ENCODE assay signal across 2 cellular contexts in the genomic region with DNA sequence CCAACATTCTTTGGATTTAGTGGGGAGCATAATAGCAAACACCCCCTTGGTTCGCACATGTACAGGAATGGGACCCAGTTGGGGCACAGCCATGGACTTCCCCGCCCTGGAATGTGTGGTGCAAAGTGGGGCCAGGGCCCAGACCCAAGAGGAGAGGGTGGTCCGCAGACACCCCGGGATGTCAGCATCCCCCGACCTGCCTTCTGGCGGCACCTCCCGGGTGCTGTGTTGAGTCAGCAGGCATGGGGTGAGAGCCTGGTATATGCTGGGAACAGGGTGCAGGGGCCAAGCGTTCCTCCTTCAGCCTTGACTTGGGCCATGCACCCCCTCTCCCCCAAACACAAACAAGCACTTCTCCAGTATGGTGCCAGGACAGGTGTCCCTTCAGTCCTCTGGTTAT.
TF ChIP-seq lines count a peak whose summit lies in the region.

No MANE protein-coding gene starts in this region.

TF ChIP-seq in A549, 52 proteins besides CTCF, POLR2A, EP300 and RAD21:
- no peak for TF ChIP-seq JUNB (IDR thresholded peaks at IDR 0.05)
- TF ChIP-seq PHF8 (IDR thresholded peaks at IDR 0.05; ENCODE audit: borderline replicate concordance, low read depth) = no peak
- no peak for TF ChIP-seq KDM5A (IDR thresholded peaks at IDR 0.05)
- no peak for TF ChIP-seq HDAC2 (IDR thresholded peaks at IDR 0.05)
- TF ChIP-seq EHF (CRISPR knock-in tag; IDR thresholded peaks at IDR 0.05) = no peak
- no peak for TF ChIP-seq CEBPB (IDR thresholded peaks at IDR 0.05)
- no peak for TF ChIP-seq ZSCAN20 (CRISPR knock-in tag; IDR thresholded peaks at IDR 0.05)
- no peak for TF ChIP-seq NR3C1 (IDR thresholded peaks at IDR 0.05)
- TF ChIP-seq MAFK (IDR thresholded peaks at IDR 0.05; ENCODE audit: partially characterized antibody) = no peak
- no peak for TF ChIP-seq SMC3 (IDR thresholded peaks at IDR 0.05)
- no peak for TF ChIP-seq ESRRA (IDR thresholded peaks at IDR 0.05; ENCODE audit: borderline replicate concordance, low read length)
- no peak for TF ChIP-seq NPAS2 (CRISPR knock-in tag; IDR thresholded peaks at IDR 0.05; ENCODE audit: borderline replicate concordance)
- TF ChIP-seq HEYL (CRISPR knock-in tag; IDR thresholded peaks at IDR 0.05) = no peak
- TF ChIP-seq, protein P1, sequence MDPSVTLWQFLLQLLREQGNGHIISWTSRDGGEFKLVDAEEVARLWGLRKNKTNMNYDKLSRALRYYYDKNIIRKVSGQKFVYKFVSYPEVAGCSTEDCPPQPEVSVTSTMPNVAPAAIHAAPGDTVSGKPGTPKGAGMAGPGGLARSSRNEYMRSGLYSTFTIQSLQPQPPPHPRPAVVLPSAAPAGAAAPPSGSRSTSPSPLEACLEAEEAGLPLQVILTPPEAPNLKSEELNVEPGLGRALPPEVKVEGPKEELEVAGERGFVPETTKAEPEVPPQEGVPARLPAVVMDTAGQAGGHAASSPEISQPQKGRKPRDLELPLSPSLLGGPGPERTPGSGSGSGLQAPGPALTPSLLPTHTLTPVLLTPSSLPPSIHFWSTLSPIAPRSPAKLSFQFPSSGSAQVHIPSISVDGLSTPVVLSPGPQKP (IDR thresholded peaks at IDR 0.05; ENCODE audit: low read depth, low read length) = no peak
- TF ChIP-seq, protein P2, sequence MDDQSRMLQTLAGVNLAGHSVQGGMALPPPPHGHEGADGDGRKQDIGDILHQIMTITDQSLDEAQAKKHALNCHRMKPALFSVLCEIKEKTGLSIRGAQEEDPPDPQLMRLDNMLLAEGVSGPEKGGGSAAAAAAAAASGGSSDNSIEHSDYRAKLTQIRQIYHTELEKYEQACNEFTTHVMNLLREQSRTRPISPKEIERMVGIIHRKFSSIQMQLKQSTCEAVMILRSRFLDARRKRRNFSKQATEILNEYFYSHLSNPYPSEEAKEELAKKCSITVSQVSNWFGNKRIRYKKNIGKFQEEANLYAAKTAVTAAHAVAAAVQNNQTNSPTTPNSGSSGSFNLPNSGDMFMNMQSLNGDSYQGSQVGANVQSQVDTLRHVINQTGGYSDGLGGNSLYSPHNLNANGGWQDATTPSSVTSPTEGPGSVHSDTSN (IDR thresholded peaks at IDR 0.05) = no peak
- no peak for TF ChIP-seq HOXB13 (CRISPR knock-in tag; IDR thresholded peaks at IDR 0.05; ENCODE audit: low read depth)

TF ChIP-seq in GM23338, 12 proteins besides CTCF, POLR2A, EP300 and RAD21:
- TF ChIP-seq, protein P3, sequence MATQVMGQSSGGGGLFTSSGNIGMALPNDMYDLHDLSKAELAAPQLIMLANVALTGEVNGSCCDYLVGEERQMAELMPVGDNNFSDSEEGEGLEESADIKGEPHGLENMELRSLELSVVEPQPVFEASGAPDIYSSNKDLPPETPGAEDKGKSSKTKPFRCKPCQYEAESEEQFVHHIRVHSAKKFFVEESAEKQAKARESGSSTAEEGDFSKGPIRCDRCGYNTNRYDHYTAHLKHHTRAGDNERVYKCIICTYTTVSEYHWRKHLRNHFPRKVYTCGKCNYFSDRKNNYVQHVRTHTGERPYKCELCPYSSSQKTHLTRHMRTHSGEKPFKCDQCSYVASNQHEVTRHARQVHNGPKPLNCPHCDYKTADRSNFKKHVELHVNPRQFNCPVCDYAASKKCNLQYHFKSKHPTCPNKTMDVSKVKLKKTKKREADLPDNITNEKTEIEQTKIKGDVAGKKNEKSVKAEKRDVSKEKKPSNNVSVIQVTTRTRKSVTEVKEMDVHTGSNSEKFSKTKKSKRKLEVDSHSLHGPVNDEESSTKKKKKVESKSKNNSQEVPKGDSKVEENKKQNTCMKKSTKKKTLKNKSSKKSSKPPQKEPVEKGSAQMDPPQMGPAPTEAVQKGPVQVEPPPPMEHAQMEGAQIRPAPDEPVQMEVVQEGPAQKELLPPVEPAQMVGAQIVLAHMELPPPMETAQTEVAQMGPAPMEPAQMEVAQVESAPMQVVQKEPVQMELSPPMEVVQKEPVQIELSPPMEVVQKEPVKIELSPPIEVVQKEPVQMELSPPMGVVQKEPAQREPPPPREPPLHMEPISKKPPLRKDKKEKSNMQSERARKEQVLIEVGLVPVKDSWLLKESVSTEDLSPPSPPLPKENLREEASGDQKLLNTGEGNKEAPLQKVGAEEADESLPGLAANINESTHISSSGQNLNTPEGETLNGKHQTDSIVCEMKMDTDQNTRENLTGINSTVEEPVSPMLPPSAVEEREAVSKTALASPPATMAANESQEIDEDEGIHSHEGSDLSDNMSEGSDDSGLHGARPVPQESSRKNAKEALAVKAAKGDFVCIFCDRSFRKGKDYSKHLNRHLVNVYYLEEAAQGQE (IDR thresholded peaks at IDR 0.05; ENCODE audit: unreplicated experiment) = no peak
- no peak for TF ChIP-seq ZNF331 (CRISPR knock-in tag; IDR thresholded peaks at IDR 0.05; ENCODE audit: low read depth)
- no peak for TF ChIP-seq NANOG (IDR thresholded peaks at IDR 0.05; ENCODE audit: borderline replicate concordance)
- no peak for TF ChIP-seq EZH2phosphoT487 (IDR thresholded peaks at IDR 0.05; ENCODE audit: unreplicated experiment)
